Comparison of ENCODE assay signal across 1 cellular context in the genomic region with DNA sequence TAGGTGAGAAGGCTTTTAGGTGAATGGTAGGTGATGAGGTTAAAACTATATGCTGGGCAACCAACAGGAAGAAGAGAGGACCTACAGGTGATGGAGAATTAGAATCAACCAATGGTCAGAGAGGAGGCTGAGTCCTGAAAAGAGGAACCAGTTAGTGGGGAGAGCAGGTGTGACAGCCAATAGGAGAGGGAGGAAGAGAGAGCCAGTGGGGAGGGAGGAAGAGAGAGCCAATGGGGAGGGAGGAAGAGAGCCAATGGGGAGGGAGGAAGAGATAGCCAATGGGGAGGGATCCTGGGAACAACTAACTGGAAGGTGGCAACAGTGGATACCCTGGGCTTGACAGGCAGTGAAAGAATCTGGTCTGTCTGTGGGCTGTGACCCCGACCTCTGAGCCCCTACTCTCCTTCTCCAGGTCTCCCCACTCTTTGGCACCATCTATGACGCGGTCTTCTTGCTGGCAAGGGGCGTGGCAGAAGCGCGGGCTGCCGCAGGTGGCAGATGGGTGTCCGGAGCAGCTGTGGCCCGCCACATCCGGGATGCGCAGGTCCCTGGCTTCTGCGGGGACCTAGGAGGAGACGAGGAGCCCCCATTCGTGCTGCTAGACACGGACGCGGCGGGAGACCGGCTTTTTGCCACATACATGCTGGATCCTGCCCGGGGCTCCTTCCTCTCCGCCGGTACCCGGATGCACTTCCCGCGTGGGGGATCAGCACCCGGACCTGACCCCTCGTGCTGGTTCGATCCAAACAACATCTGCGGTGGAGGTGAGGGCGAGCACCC.
TF ChIP-seq lines count a peak whose summit lies in the region.

No MANE protein-coding gene starts in this region.

TF ChIP-seq in GM12878, 131 proteins besides CTCF, POLR2A, EP300 and RAD21:
- peak; percentile 37 for TF ChIP-seq SP1 (IDR thresholded peaks at IDR 0.05; ENCODE audit: low read depth, low read length)
- TF ChIP-seq POLR2AphosphoS2 (IDR thresholded peaks at IDR 0.05; ENCODE audit: low read depth, low read length) = no peak
- TF ChIP-seq, protein P1, sequence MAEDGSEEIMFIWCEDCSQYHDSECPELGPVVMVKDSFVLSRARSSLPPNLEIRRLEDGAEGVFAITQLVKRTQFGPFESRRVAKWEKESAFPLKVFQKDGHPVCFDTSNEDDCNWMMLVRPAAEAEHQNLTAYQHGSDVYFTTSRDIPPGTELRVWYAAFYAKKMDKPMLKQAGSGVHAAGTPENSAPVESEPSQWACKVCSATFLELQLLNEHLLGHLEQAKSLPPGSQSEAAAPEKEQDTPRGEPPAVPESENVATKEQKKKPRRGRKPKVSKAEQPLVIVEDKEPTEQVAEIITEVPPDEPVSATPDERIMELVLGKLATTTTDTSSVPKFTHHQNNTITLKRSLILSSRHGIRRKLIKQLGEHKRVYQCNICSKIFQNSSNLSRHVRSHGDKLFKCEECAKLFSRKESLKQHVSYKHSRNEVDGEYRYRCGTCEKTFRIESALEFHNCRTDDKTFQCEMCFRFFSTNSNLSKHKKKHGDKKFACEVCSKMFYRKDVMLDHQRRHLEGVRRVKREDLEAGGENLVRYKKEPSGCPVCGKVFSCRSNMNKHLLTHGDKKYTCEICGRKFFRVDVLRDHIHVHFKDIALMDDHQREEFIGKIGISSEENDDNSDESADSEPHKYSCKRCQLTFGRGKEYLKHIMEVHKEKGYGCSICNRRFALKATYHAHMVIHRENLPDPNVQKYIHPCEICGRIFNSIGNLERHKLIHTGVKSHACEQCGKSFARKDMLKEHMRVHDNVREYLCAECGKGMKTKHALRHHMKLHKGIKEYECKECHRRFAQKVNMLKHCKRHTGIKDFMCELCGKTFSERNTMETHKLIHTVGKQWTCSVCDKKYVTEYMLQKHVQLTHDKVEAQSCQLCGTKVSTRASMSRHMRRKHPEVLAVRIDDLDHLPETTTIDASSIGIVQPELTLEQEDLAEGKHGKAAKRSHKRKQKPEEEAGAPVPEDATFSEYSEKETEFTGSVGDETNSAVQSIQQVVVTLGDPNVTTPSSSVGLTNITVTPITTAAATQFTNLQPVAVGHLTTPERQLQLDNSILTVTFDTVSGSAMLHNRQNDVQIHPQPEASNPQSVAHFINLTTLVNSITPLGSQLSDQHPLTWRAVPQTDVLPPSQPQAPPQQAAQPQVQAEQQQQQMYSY (CRISPR knock-in tag; IDR thresholded peaks at IDR 0.05) = no peak
